ENCODE assay signal across 13 cellular contexts in genomic region chr13:76829572-76830327, GRCh38. TPM values are rescaled to one million over a fixed set of nuclear protein-coding genes. Genes with fewer than 3 reads are reported as not detected.
DNase-seq lines count a peak whose midpoint lies in the region; ATAC-seq and TF ChIP-seq lines count a peak whose summit lies in the region.
"Had no signal": no experiment of that assay in that cellular context is flagged by ENCODE, and none has a peak within 500 bp of the region (broad histone marks: within the 10 kb centered on the region; RNA-seq: fewer than 3 reads in every experiment).

No MANE protein-coding gene starts in this region.

- H3K9me3 ChIP-seq in body of pancreas: no peaks in the 10 kb centered on the region
- H3K9me3 ChIP-seq in mucosa of rectum (ENCODE audit: control insufficient read depth in 2 of 2, low read length in 2 of 2): no peaks in the 10 kb centered on the region
- no peaks in the 10 kb centered on the region for H3K9me3 ChIP-seq in testis
- H3K9me3 ChIP-seq: BLaER1 had no signal

- H3K9ac ChIP-seq in mucosa of rectum (ENCODE audit: low read depth in 1 of 2, low read length in 2 of 2): peak overlapping the region in 1 of 2 donors; percentile 40
- H3K9ac ChIP-seq: BLaER1 had no signal

- H3K27ac ChIP-seq in body of pancreas: peak overlapping the region in 3 of 4 donors; percentile 62 to 74 (median 65)
- H3K27ac ChIP-seq in mucosa of rectum (ENCODE audit: low read depth in 2 of 2, low read length in 2 of 2): peak overlapping the region; percentile 58 to 74
- peak overlapping the region; percentile 42 to 64 for H3K27ac ChIP-seq in testis
- H3K27ac ChIP-seq: BLaER1, SK-N-MC had no signal

- intact Hi-C loops in body of pancreas (cut with DNase I) (no loop called here), left cardiac atrium (cut with DNase I) (loop anchor here in 1 of 2 donors (10.0 kb wide), 1 partner anchor 55 kb away; the partner anchor contains the start of gene KCTD12), testis (cut with DNase I; ENCODE audit: low total_unique reads) (no loop called here)

- H3K27me3 ChIP-seq in body of pancreas (no peaks in the 10 kb centered on the region), mucosa of rectum (ENCODE audit: control insufficient read depth in 2 of 2, insufficient read depth in 2 of 2, low read length in 2 of 2) (no peaks in the 10 kb centered on the region), testis (no peaks in the 10 kb centered on the region)
- H3K27me3 ChIP-seq: BLaER1 had no signal

- TF ChIP-seq CTCF in body of pancreas (IDR thresholded peaks at IDR 0.05) (no peak), testis (IDR thresholded peaks at IDR 0.05) (no peak)

- H3K4me1 ChIP-seq in body of pancreas: peaks cover 12% of the 10 kb centered on the region
- peaks cover 21 to 35% of the 10 kb centered on the region in 2 donors for H3K4me1 ChIP-seq in mucosa of rectum (ENCODE audit: control insufficient read depth in 2 of 2, insufficient read depth in 2 of 2, low read length in 2 of 2)
- H3K4me1 ChIP-seq in testis: peaks cover 27% of the 10 kb centered on the region
- H3K4me1 ChIP-seq: BLaER1 had no signal

- H3K4me3 ChIP-seq in body of pancreas (no peak overlapping the region), mucosa of rectum (ENCODE audit: low read length in 2 of 2) (peak overlapping the region in 1 of 2 donors; percentile 19), testis (no peak overlapping the region)
- H3K4me3 ChIP-seq: BLaER1, SK-N-MC had no signal

- H3K36me3 ChIP-seq in body of pancreas (replicated peaks in 1 of 2; ENCODE audit: insufficient read depth in 1 of 2, low read depth in 2 of 2): no peaks in the 10 kb centered on the region
- no peaks in the 10 kb centered on the region for H3K36me3 ChIP-seq in mucosa of rectum (ENCODE audit: control insufficient read depth in 2 of 2, insufficient read depth in 2 of 2, low read length in 2 of 2)
- no peaks in the 10 kb centered on the region for H3K36me3 ChIP-seq in testis (ENCODE audit: low read depth, missing control alignments)
- H3K36me3 ChIP-seq: BLaER1 had no signal

- DNase-seq in body of pancreas: peak in 2 of 4 donors; percentile 29 to 45
- peak; percentile 62 for DNase-seq in left cardiac atrium
- peak; percentile 66 for DNase-seq in testis
- DNase-seq in OCI-M1 (lab: John Stamatoyannopoulos, UW): no peak
- no peak for DNase-seq in NCI-H82 (lab: John Stamatoyannopoulos, UW)
- no peak for DNase-seq in NCI-H748 treated with DMSO at 0.1 percent for 48 hours (lab: John Stamatoyannopoulos, UW)
- DNase-seq in COLO668 (lab: John Stamatoyannopoulos, UW; ENCODE audit: unreplicated experiment): no peak
- DNase-seq: activated CD4-positive, alpha-beta T cell treated with anti-CD3 and anti-CD28 coated beads, Interleukin-2, amount 50 U/mL, for 48 hours; NCI-H345; stimulated activated CD4-positive, alpha-beta T cell treated with anti-CD3 and anti-CD28 coated beads, Interleukin-4, amount 100 ng/mL, for 24 hours had no signal

- no peak for TF ChIP-seq POLR2A in body of pancreas (IDR thresholded peaks at IDR 0.05)
- TF ChIP-seq POLR2A in testis (IDR thresholded peaks at IDR 0.05): no peak

- 23 to 35% methylated on average over 9 of the region's 9 CpGs for WGBS in body of pancreas, 2 donors
- 29 to 47% methylated on average over 9 of the region's 9 CpGs for WGBS in testis, 2 donors

- ATAC-seq in body of pancreas (peak; percentile 75), left cardiac atrium (peak; percentile 67 to 78)

RNA-seq across cellular contexts. Expression of gene KCTD12, which starts 56.5 kb away (rescaled TPM):
- total RNA-seq in body of pancreas (10 to 100 TPM; 14.2 to 27.5 TPM), left cardiac atrium (10 to 100 TPM; 67.1 to 67.9 TPM), testis (100 to 1,000 TPM in 1 of 2 donors, 10 to 100 TPM in 1; 86.8 to 127 TPM)
- 63.9 TPM for polyA plus RNA-seq in testis (ENCODE audit: insufficient read depth, low read depth, low replicate concordance)

Comparison
In these comparisons a context has a peak if more than half of its experiments do, and no peak if none do; other contexts are left out.
1. DNase-seq: peak in left cardiac atrium (single experiment) and testis (single experiment); none in OCI-M1 (single experiment), NCI-H82 (single experiment), NCI-H748 treated with DMSO at 0.1 percent for 48 hours (single experiment) and COLO668 (single experiment).
2. Peak in every context shown above with its lines, with median percentiles within 50 percentile points of each other: H3K27ac ChIP-seq.